In genomic region chr13:46665630-46666482, GRCh38 we compare ENCODE assay signal across 8 cellular contexts.
DNase-seq lines count a peak whose midpoint lies in the region; ATAC-seq lines count a peak whose summit lies in the region.

No MANE protein-coding gene starts in this region.

- H3K4me3 Mint-ChIP-seq in stimulated activated naive B cell treated with anti-CD40 and anti-IgM and Interleukin-4, amounts not matched to agents 10 μg/mL and 1 μg/mL and 100 μg/mL, for 72 hours: no peak overlapping the region

- H3K27ac Mint-ChIP-seq in stimulated activated naive B cell treated with anti-CD40 and anti-IgM and Interleukin-4, amounts not matched to agents 10 μg/mL and 1 μg/mL and 100 μg/mL, for 72 hours: peak overlapping the region; percentile 91

- peaks cover 0 to 4% of the 10 kb centered on the region in 2 donors for H3K36me3 ChIP-seq in esophagus (ENCODE audit: control insufficient read depth in 2 of 2, insufficient read depth in 2 of 2, low read length in 1 of 2)

- no peak overlapping the region for H3K4me3 ChIP-seq in esophagus (ENCODE audit: low read depth in 1 of 2, low read length in 2 of 2)

- peaks cover 36 to 73% of the 10 kb centered on the region in 2 donors for H3K4me1 Mint-ChIP-seq in stimulated activated naive B cell treated with anti-CD40 and anti-IgM and Interleukin-4, amounts not matched to agents 10 μg/mL and 1 μg/mL and 100 μg/mL, for 72 hours

- H3K9me3 ChIP-seq in esophagus (ENCODE audit: control insufficient read depth in 2 of 2, insufficient read depth in 1 of 2, low read depth in 1 of 2, low read length in 1 of 2): no peaks in the 10 kb centered on the region

- H3K36me3 Mint-ChIP-seq in stimulated activated naive B cell treated with anti-CD40 and anti-IgM and Interleukin-4, amounts not matched to agents 10 μg/mL and 1 μg/mL and 100 μg/mL, for 72 hours: peaks cover 2 to 19% of the 10 kb centered on the region in 2 donors

- H3K27ac ChIP-seq in esophagus (ENCODE audit: low read depth in 2 of 2, low read length in 1 of 2): peak overlapping the region; percentile 6 to 37

- H3K27me3 Mint-ChIP-seq in stimulated activated naive B cell treated with anti-CD40 and anti-IgM and Interleukin-4, amounts not matched to agents 10 μg/mL and 1 μg/mL and 100 μg/mL, for 72 hours: no peaks in the 10 kb centered on the region

- WGBS in esophagus, 2 donors: 29 to 52% methylated on average over 7 of the region's 7 CpGs

- no peak for ATAC-seq in stimulated activated naive B cell treated with anti-CD40 and anti-IgM and Interleukin-4, amounts not matched to agents 10 μg/mL and 1 μg/mL and 100 μg/mL, for 72 hours (replicated peaks)
- ATAC-seq in GM21526 (IDR thresholded peaks at IDR 0.05; ENCODE audit: low FRiP score, unreplicated experiment) (no peak), GM21360 (IDR thresholded peaks at IDR 0.05; ENCODE audit: unreplicated experiment) (no peak)

- DNase-seq in NCI-H2081 (lab: John Stamatoyannopoulos, UW): peak; percentile 41 to 70
- DNase-seq in NCI-H2081 treated with DMSO at 0.1 percent for 48 hours (lab: John Stamatoyannopoulos, UW): no peak
- peak; percentile 36 for DNase-seq in LoVo (ENCODE audit: low spot score)
- DNase-seq in stimulated activated naive B cell treated with anti-CD40 and anti-IgM and Interleukin-4, amounts not matched to agents 10 μg/mL and 1 μg/mL and 100 μg/mL, for 72 hours: no peak
- no peak for DNase-seq in NCI-H2227 (lab: John Stamatoyannopoulos, UW; ENCODE audit: unreplicated experiment)

- peaks cover 3 to 4% of the 10 kb centered on the region in 2 donors for H3K4me1 ChIP-seq in esophagus (ENCODE audit: control insufficient read depth in 2 of 2, insufficient read depth in 2 of 2, low read length in 1 of 2)

- H3K9me3 Mint-ChIP-seq in stimulated activated naive B cell treated with anti-CD40 and anti-IgM and Interleukin-4, amounts not matched to agents 10 μg/mL and 1 μg/mL and 100 μg/mL, for 72 hours: no peaks in the 10 kb centered on the region

- no peaks in the 10 kb centered on the region for H3K27me3 ChIP-seq in esophagus (ENCODE audit: control insufficient read depth in 1 of 2, insufficient read depth in 2 of 2, low read length in 2 of 2)

Comparison
In these comparisons a context has a peak if more than half of its experiments do, and no peak if none do; other contexts are left out.
1. DNase-seq: peak in NCI-H2081 (2 of 2) and LoVo (single experiment); none in NCI-H2081 treated with DMSO at 0.1 percent for 48 hours (single experiment), stimulated activated naive B cell treated with anti-CD40 and anti-IgM and Interleukin-4, amounts not matched to agents 10 μg/mL and 1 μg/mL and 100 μg/mL, for 72 hours (single experiment) and NCI-H2227 (single experiment).